ENCODE assay signal across 1 cellular context in genomic region chr2:240604291-240604938, GRCh38.
TF ChIP-seq lines count a peak whose summit lies in the region.

No MANE protein-coding gene starts in this region.

TF ChIP-seq in H1, 55 proteins besides CTCF, POLR2A, EP300 and RAD21:
- peak; percentile 33; the same call in 1 of the 2 replicates for TF ChIP-seq GABPA (IDR thresholded peaks at IDR 0.05; ENCODE audit: borderline replicate concordance, insufficient read depth, low read length)
- TF ChIP-seq, protein P1, sequence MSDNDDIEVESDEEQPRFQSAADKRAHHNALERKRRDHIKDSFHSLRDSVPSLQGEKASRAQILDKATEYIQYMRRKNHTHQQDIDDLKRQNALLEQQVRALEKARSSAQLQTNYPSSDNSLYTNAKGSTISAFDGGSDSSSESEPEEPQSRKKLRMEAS (IDR thresholded peaks at IDR 0.05) = no peak
